ENCODE assay signal across 12 cellular contexts in the genomic region with DNA sequence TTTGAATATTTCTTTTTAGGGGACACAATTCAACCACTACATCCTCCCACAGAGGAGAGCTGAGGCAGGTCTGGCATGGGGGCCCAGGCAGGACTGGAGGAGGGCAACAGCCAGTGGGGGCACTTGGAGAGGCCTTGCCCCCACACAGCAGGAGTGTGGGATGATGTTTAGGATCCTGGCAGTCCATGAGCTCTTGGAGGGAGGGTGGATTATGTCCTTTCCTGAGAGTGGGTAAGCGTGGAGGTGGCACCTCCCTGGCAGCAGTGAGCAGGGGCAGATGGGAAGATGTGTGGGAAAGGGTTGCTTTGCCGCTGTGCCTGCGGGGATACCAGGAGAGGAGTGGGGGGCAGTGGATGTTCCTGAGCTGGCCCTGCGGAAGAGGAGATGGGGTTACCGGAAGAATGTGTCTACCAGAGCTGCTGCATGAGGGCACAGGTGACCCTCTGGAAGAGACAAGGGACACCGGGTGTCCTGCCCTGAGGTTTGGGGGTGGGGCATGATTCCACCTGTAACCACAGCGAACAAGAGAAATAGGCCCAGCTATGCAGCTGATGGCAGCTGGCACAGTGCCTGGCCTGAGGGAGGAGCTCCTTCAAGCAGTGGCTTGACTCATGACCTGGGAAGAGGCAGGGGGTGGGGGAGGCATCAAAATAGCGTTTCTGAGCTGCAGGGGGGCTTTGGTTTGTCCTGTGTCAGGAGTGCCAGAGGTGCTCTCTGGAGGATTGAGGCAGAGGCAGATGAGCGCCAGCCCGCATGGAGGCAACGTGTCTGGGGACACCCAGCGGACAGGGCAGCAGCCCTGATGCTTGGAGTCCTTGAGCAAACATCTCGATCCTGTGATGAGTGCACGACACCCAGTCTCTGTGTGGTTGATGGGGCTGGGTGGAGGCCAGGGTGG.
DNase-seq lines count a peak whose midpoint lies in the region; ATAC-seq, FAIRE-seq and TF ChIP-seq lines count a peak whose summit lies in the region.
"Had no signal": no experiment of that assay in that cellular context is flagged by ENCODE, and none has a peak within 500 bp of the region (broad histone marks: within the 10 kb centered on the region; RNA-seq: fewer than 3 reads in every experiment).

No MANE protein-coding gene starts in this region.

- H3K4me1 ChIP-seq in ACC112 (ENCODE audit: control insufficient read depth, insufficient read depth, low read length, unreplicated experiment) (peaks cover 37% of the 10 kb centered on the region), keratinocyte (ENCODE audit: control insufficient read depth, extremely low read depth, insufficient read depth, low read length) (peaks cover 53% of the 10 kb centered on the region)

- no peaks in the 10 kb centered on the region for H3K79me2 ChIP-seq in ACC112 (ENCODE audit: control insufficient read depth, insufficient read depth, low read length, unreplicated experiment)
- H3K79me2 ChIP-seq in keratinocyte (ENCODE audit: control insufficient read depth, insufficient read depth, low read length) = no peaks in the 10 kb centered on the region

- dilution Hi-C loops in keratinocyte (cut with MboI; ENCODE audit: extremely low pct_ligation_motif_present, low sequenced_read_pairs) = no loop called here

- TF ChIP-seq CTCF in keratinocyte (optimal IDR thresholded peaks at IDR 0.05 in 1 of 3, IDR thresholded peaks at IDR 0.05 in 1 of 3, conservative IDR thresholded peaks at IDR 0.05 in 1 of 3; ENCODE audit: extremely low read depth in 1 of 3, insufficient read depth in 2 of 3, low read length in 3 of 3) = no peak

- H2AFZ ChIP-seq in ACC112 (ENCODE audit: low read length, unreplicated experiment) (no peak overlapping the region), keratinocyte (ENCODE audit: control insufficient read depth, low read length) (no peak overlapping the region)

- FAIRE-seq in keratinocyte (lab: Jason Lieb, UNC) = peak; percentile 88

- no peak overlapping the region for H3K4me3 ChIP-seq in ACC112 (ENCODE audit: low read depth, low read length)
- no peak overlapping the region for H3K4me3 ChIP-seq in keratinocyte (ENCODE audit: control insufficient read depth in 2 of 3, extremely low read depth in 1 of 3, insufficient read depth in 2 of 3, low read depth in 1 of 3, low read length in 3 of 3)

- H3K9me1 ChIP-seq in keratinocyte (ENCODE audit: control insufficient read depth, extremely low read depth, insufficient read depth, low read length) = no peaks in the 10 kb centered on the region

- peak overlapping the region; percentile 94; the same call in 1 of the 2 replicates for H3K27ac ChIP-seq in ACC112 (ENCODE audit: low read depth, low read length)
- peak overlapping the region; percentile 69 for H3K27ac ChIP-seq in keratinocyte (ENCODE audit: control insufficient read depth, insufficient read depth, low read length)
- H3K27ac ChIP-seq: C4-2B had no signal

- ATAC-seq in HG03521 (IDR thresholded peaks at IDR 0.05; ENCODE audit: unreplicated experiment) = no peak

- H3K36me3 ChIP-seq in ACC112 (ENCODE audit: insufficient read depth, low read length) = no peaks in the 10 kb centered on the region
- no peaks in the 10 kb centered on the region for H3K36me3 ChIP-seq in keratinocyte (ENCODE audit: control insufficient read depth in 2 of 2, extremely low read depth in 1 of 2, insufficient read depth in 2 of 2, low read length in 2 of 2)

- H3K4me2 ChIP-seq in keratinocyte (ENCODE audit: control insufficient read depth, extremely low read depth, insufficient read depth, low read depth, low read length) = peak overlapping the region; percentile 61

- H3K9me3 ChIP-seq in keratinocyte (ENCODE audit: control insufficient read depth, low read depth, low read length) = no peaks in the 10 kb centered on the region

- DNase-seq in HT1080 (ENCODE audit: low read depth) = peak; percentile 52
- peak; percentile 99 for DNase-seq in RPMI8226
- DNase-seq in keratinocyte (ENCODE audit: low read depth, low spot score) = no peak
- DNase-seq in NCI-H1436 (lab: John Stamatoyannopoulos, UW) = no peak
- no peak for DNase-seq in NK-92 treated with Interleukin-12 subunit alpha and Interleukin-12 subunit beta, amount 100 ng/mL, for 24 hours (lab: John Stamatoyannopoulos, UW)
- no peak for DNase-seq in OCI-M1 (lab: John Stamatoyannopoulos, UW)
- DNase-seq: dermis blood vessel endothelial cell, Kasumi-1, retina had no signal

- H4K20me1 ChIP-seq in keratinocyte (ENCODE audit: control insufficient read depth, extremely low read depth, insufficient read depth, low read length) = no peaks in the 10 kb centered on the region

- H3K27me3 ChIP-seq in ACC112 (ENCODE audit: insufficient read depth, low read length) (no peaks in the 10 kb centered on the region), keratinocyte (ENCODE audit: control insufficient read depth, extremely low read depth, insufficient read depth, low read length) (no peaks in the 10 kb centered on the region)

- H3K9ac ChIP-seq in keratinocyte (ENCODE audit: control insufficient read depth, extremely low read depth, insufficient read depth, low read length) = peak overlapping the region; percentile 62

Comparison
In these comparisons a context has a peak if more than half of its experiments do, and no peak if none do; other contexts are left out.
1. DNase-seq: peak in HT1080 (single experiment) and RPMI8226 (single experiment); none in keratinocyte (single experiment), NCI-H1436 (single experiment), NK-92 treated with Interleukin-12 subunit alpha and Interleukin-12 subunit beta, amount 100 ng/mL, for 24 hours (single experiment) and OCI-M1 (single experiment).